9 cellular contexts compared by ENCODE assay signal in the genomic region with DNA sequence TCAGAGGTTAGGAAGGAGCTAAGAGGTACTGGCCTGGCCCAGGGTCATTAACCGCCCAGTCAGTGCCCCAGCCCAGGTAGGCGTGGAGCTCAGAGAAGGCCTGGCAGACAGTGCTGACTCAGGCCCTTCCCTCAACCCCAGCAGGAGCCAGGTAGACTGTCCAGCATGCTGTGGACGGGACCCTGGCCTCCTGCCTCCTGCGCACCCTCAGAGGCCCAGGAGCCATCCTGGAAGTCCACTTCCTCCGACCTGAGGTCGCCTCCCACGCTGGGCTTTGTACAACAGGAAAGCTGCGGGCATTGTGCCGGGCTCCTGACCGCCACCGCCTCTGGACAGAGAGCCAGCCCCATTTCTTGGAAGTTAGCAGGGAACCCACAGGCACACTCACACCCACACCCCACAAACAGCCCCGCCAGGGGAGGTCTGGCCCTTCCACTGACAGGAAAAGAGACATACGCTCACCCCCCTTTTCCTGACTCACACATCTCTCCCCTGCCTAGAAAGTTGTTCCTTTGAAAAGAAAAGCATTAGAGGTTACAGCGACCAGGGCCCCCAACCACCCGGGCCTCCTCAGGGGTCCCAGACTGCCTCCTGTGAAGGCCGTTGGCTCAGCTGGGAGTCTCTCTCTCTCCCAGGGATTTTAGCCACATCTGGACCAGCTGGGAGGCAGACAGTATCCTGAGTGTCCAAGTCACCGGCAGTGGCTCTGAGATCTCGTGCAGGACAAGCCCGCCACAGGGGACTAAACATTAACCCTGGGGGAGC. TPM values are rescaled to one million over a fixed set of nuclear protein-coding genes. Genes with fewer than 3 reads are reported as not detected.
A peak's percentile ranks its signal among the peaks of the same experiment; 100 is the strongest.
DNase-seq lines count a peak whose midpoint lies in the region; TF ChIP-seq lines count a peak whose summit lies in the region.
"Had no signal": no experiment of that assay in that cellular context is flagged by ENCODE, and none has a peak within 500 bp of the region (broad histone marks: within the 10 kb centered on the region; RNA-seq: fewer than 3 reads in every experiment).

No MANE protein-coding gene starts in this region.

- H3K9me3 Mint-ChIP-seq in activated naive CD4-positive, alpha-beta T cell treated with anti-CD3 and anti-CD28 coated beads, Interleukin-2, amount 10 ng/mL, durations not matched to agents 7 days and 5 days: no peaks in the 10 kb centered on the region
- no peaks in the 10 kb centered on the region for H3K9me3 Mint-ChIP-seq in type B pancreatic cell

- H3K4me1 Mint-ChIP-seq in activated naive CD4-positive, alpha-beta T cell treated with anti-CD3 and anti-CD28 coated beads, Interleukin-2, amount 10 ng/mL, durations not matched to agents 7 days and 5 days: peaks cover 55% of the 10 kb centered on the region
- H3K4me1 Mint-ChIP-seq in type B pancreatic cell (ENCODE audit: unreplicated experiment): peaks cover 17% of the 10 kb centered on the region

- H3K4me3 ChIP-seq in choroid plexus epithelial cell (ENCODE audit: low read depth, low read length): no peak overlapping the region

- CTCF ChIA-PET in activated naive CD4-positive, alpha-beta T cell treated with anti-CD3 and anti-CD28 coated beads, Interleukin-2, amount 10 ng/mL, durations not matched to agents 7 days and 5 days (lab: Charles Lee): interaction anchor here (1.1 to 23.0 kb wide), 4 partner anchors 10 to 91 kb away, joined by 3 to 357 read pairs (median 14); no protein-coding TSS in a partner anchor

- no peak for TF ChIP-seq CTCF in choroid plexus epithelial cell (conservative IDR thresholded peaks at IDR 0.05; ENCODE audit: low read depth, low read length)
- TF ChIP-seq CTCF in type B pancreatic cell (conservative IDR thresholded peaks at IDR 0.05): no peak
- no peak for TF ChIP-seq CTCF in GM20000 (IDR thresholded peaks at IDR 0.05; ENCODE audit: extremely low read depth, missing control alignments)

- no peaks in the 10 kb centered on the region for H3K27me3 Mint-ChIP-seq in activated naive CD4-positive, alpha-beta T cell treated with anti-CD3 and anti-CD28 coated beads, Interleukin-2, amount 10 ng/mL, durations not matched to agents 7 days and 5 days
- H3K27me3 Mint-ChIP-seq in type B pancreatic cell: no peaks in the 10 kb centered on the region

- DNase-seq in activated naive CD4-positive, alpha-beta T cell treated with anti-CD3 and anti-CD28 coated beads, Interleukin-2, amount 10 ng/mL, durations not matched to agents 7 days and 5 days: no peak
- no peak for DNase-seq in activated naive CD4-positive, alpha-beta T cell treated with anti-CD3 and anti-CD28 coated beads, Interleukin-2, amount 50 U/mL, for 16 hours
- peak; percentile 57 for DNase-seq in choroid plexus epithelial cell (ENCODE audit: low read depth)
- DNase-seq in mucosa of gallbladder (ENCODE audit: low spot score): peak; percentile 71
- no peak for DNase-seq in type B pancreatic cell (ENCODE audit: extremely low spot score, unreplicated experiment)
- DNase-seq in NK-92 treated with Interleukin-12 subunit alpha and Interleukin-12 subunit beta, amount 100 ng/mL, for 24 hours (lab: John Stamatoyannopoulos, UW): no peak
- no peak for DNase-seq in GM20000 (ENCODE audit: low spot score)
- no peak for DNase-seq in DMS79 treated with DMSO at 0.1 percent for 48 hours (lab: John Stamatoyannopoulos, UW)

- H3K27ac Mint-ChIP-seq in activated naive CD4-positive, alpha-beta T cell treated with anti-CD3 and anti-CD28 coated beads, Interleukin-2, amount 10 ng/mL, durations not matched to agents 7 days and 5 days: peak overlapping the region; percentile 60
- H3K27ac Mint-ChIP-seq in type B pancreatic cell: peak overlapping the region; percentile 72

- no peak overlapping the region for H3K4me3 Mint-ChIP-seq in activated naive CD4-positive, alpha-beta T cell treated with anti-CD3 and anti-CD28 coated beads, Interleukin-2, amount 10 ng/mL, durations not matched to agents 7 days and 5 days
- no peak overlapping the region for H3K4me3 Mint-ChIP-seq in type B pancreatic cell

- peaks cover 18% of the 10 kb centered on the region for H3K36me3 Mint-ChIP-seq in activated naive CD4-positive, alpha-beta T cell treated with anti-CD3 and anti-CD28 coated beads, Interleukin-2, amount 10 ng/mL, durations not matched to agents 7 days and 5 days
- no peaks in the 10 kb centered on the region for H3K36me3 Mint-ChIP-seq in type B pancreatic cell

RNA-seq across cellular contexts. Expression of gene RALGDS, which starts 7.7 kb away (rescaled TPM):
- total RNA-seq in mucosa of gallbladder (50.7 TPM), type B pancreatic cell (ENCODE audit: low replicate concordance) (64.8 and 86.3 TPM in 2 replicates)

RNA-seq across cellular contexts. Expression of gene GBGT1, which starts 50.4 kb away (rescaled TPM):
- 26.5 TPM for total RNA-seq in mucosa of gallbladder
- total RNA-seq in type B pancreatic cell (ENCODE audit: low replicate concordance): 21.0 and 54.9 TPM in 2 replicates
- total RNA-seq: SK-MEL-5 had no signal

RNA-seq across cellular contexts. Expression of gene CEL, which starts 51.6 kb away (rescaled TPM):
- total RNA-seq in mucosa of gallbladder (11.9 TPM), type B pancreatic cell (ENCODE audit: low replicate concordance) (4.5 and 4.9 TPM in 2 replicates)
- total RNA-seq: SK-MEL-5 had no signal

Comparison
In these comparisons a context has a peak if more than half of its experiments do, and no peak if none do; other contexts are left out.
1. DNase-seq: peak in choroid plexus epithelial cell (single experiment) and mucosa of gallbladder (single experiment); none in activated naive CD4-positive, alpha-beta T cell treated with anti-CD3 and anti-CD28 coated beads, Interleukin-2, amount 10 ng/mL, durations not matched to agents 7 days and 5 days (single experiment), activated naive CD4-positive, alpha-beta T cell treated with anti-CD3 and anti-CD28 coated beads, Interleukin-2, amount 50 U/mL, for 16 hours (single experiment), type B pancreatic cell (single experiment), NK-92 treated with Interleukin-12 subunit alpha and Interleukin-12 subunit beta, amount 100 ng/mL, for 24 hours (single experiment), GM20000 (single experiment) and DMS79 treated with DMSO at 0.1 percent for 48 hours (single experiment).